In genomic region chr17:8264836-8265542, GRCh38 we compare ENCODE assay signal across 34 cellular contexts. TPM values are rescaled to one million over a fixed set of nuclear protein-coding genes. Genes with fewer than 3 reads are reported as not detected.
"Had no signal": no experiment of that assay in that cellular context is flagged by ENCODE, and none has a peak within 500 bp of the region (broad histone marks: within the 10 kb centered on the region; RNA-seq: fewer than 3 reads in every experiment).

No MANE protein-coding gene starts in this region.

- H3K9me3 ChIP-seq: adrenal gland, body of pancreas, esophagus squamous epithelium, gastroesophageal sphincter, heart right ventricle had no signal

- DNase-seq: activated B cell treated with CpG ODN at 0.5 μM for 24 hours; activated CD4-positive, alpha-beta T cell treated with anti-CD3 and anti-CD28 coated beads for 48 hours; activated CD4-positive, alpha-beta T cell treated with anti-CD3 and anti-CD28 coated beads, Interleukin-2, amount 50 U/mL, for 1 hour; activated CD4-positive, alpha-beta T cell treated with anti-CD3 and anti-CD28 coated beads, Interleukin-2, amount 50 U/mL, for 48 hours; activated CD8-positive, alpha-beta memory T cell treated with anti-CD3 and anti-CD28 coated beads for 24 hours; activated CD8-positive, alpha-beta T cell treated with anti-CD3 and anti-CD28 coated beads for 36 hours; activated gamma-delta T cell; activated naive CD4-positive, alpha-beta T cell; activated naive CD4-positive, alpha-beta T cell treated with anti-CD3 and anti-CD28 coated beads, Interleukin-2, amount 50 U/mL, for 16 hours; activated naive CD8-positive, alpha-beta T cell treated with anti-CD3 and anti-CD28 coated beads for 36 hours; activated naive CD8-positive, alpha-beta T cell treated with anti-CD3 and anti-CD28 coated beads, Interleukin-2, amount 50 U/mL, for 24 hours; activated T-cell treated with anti-CD3 and anti-CD28 coated beads, Interleukin-2, amount 50 U/mL, for 24 hours; activated T-cell treated with anti-CD3 and anti-CD28 coated beads, Interleukin-2, amount 50 U/mL, for 72 hours; adrenal gland; amygdala; aorta; body of pancreas; cortex of kidney; dermis blood vessel endothelial cell; effector CD4-positive, alpha-beta T cell; effector memory CD8-positive, alpha-beta T cell; esophagus squamous epithelium; foreskin melanocyte; heart right ventricle; T1000 had no signal

- H3K9me3 Mint-ChIP-seq: activated B cell treated with CpG ODN at 0.5 μM for 24 hours; activated CD8-positive, alpha-beta T cell treated with anti-CD3 and anti-CD28 coated beads for 36 hours; activated naive CD8-positive, alpha-beta T cell treated with anti-CD3 and anti-CD28 coated beads for 36 hours; activated naive CD8-positive, alpha-beta T cell treated with anti-CD3 and anti-CD28 coated beads, Interleukin-2, amount 50 U/mL, for 24 hours; activated T-cell treated with anti-CD3 and anti-CD28 coated beads, Interleukin-2, amount 50 U/mL, for 24 hours; activated T-cell treated with anti-CD3 and anti-CD28 coated beads, Interleukin-2, amount 50 U/mL, for 72 hours; effector memory CD8-positive, alpha-beta T cell; T-helper 1 cell treated with Interleukin-12 subunit alpha and Interleukin-12 subunit beta and Interleukin-4 antibody, amounts not matched to agents 30 μg/mL and 1 μg/mL, for 36 hours had no signal

- ATAC-seq: activated CD4-positive, CD25-positive, alpha-beta regulatory T cell treated with anti-CD3 and anti-CD28 coated beads, Interleukin-2, amount 50 U/mL, for 24 hours; activated CD8-positive, alpha-beta T cell treated with anti-CD3 and anti-CD28 coated beads for 36 hours; activated naive CD8-positive, alpha-beta T cell treated with anti-CD3 and anti-CD28 coated beads, Interleukin-2, amount 50 U/mL, for 24 hours; activated T-cell treated with anti-CD3 and anti-CD28 coated beads, Interleukin-2, amount 50 U/mL, for 72 hours; body of pancreas; effector memory CD8-positive, alpha-beta T cell; gastroesophageal sphincter had no signal

- H3K4me1 Mint-ChIP-seq: activated B cell treated with CpG ODN at 0.5 μM for 24 hours; activated naive CD8-positive, alpha-beta T cell treated with anti-CD3 and anti-CD28 coated beads for 36 hours; activated naive CD8-positive, alpha-beta T cell treated with anti-CD3 and anti-CD28 coated beads, Interleukin-2, amount 50 U/mL, for 24 hours had no signal

- H3K4me3 ChIP-seq: adrenal gland, body of pancreas, esophagus squamous epithelium, gastroesophageal sphincter, heart right ventricle, hepatocyte had no signal

- H3K27me3 Mint-ChIP-seq: activated B cell treated with CpG ODN at 0.5 μM for 24 hours; activated CD8-positive, alpha-beta T cell treated with anti-CD3 and anti-CD28 coated beads for 36 hours; activated naive CD8-positive, alpha-beta T cell treated with anti-CD3 and anti-CD28 coated beads for 36 hours; activated naive CD8-positive, alpha-beta T cell treated with anti-CD3 and anti-CD28 coated beads, Interleukin-2, amount 50 U/mL, for 24 hours; activated T-cell treated with anti-CD3 and anti-CD28 coated beads, Interleukin-2, amount 50 U/mL, for 24 hours; effector memory CD8-positive, alpha-beta T cell had no signal

- H3K27ac ChIP-seq: adrenal gland, body of pancreas, epithelial cell of prostate, esophagus squamous epithelium, gastroesophageal sphincter, heart right ventricle, hepatocyte, WERI-Rb-1 had no signal

- H3K27ac Mint-ChIP-seq: activated B cell treated with CpG ODN at 0.5 μM for 24 hours; activated CD8-positive, alpha-beta T cell treated with anti-CD3 and anti-CD28 coated beads for 36 hours; activated naive CD8-positive, alpha-beta T cell treated with anti-CD3 and anti-CD28 coated beads for 36 hours; activated naive CD8-positive, alpha-beta T cell treated with anti-CD3 and anti-CD28 coated beads, Interleukin-2, amount 50 U/mL, for 24 hours; activated T-cell treated with anti-CD3 and anti-CD28 coated beads, Interleukin-2, amount 50 U/mL, for 24 hours; activated T-cell treated with anti-CD3 and anti-CD28 coated beads, Interleukin-2, amount 50 U/mL, for 72 hours; T-helper 1 cell treated with Interleukin-12 subunit alpha and Interleukin-12 subunit beta and Interleukin-4 antibody, amounts not matched to agents 30 μg/mL and 1 μg/mL, for 36 hours had no signal

- H3K4me2 ChIP-seq: hepatocyte had no signal

- H3K27me3 ChIP-seq: adrenal gland, body of pancreas, esophagus squamous epithelium, gastroesophageal sphincter, heart right ventricle, hepatocyte had no signal

- H3K4me3 Mint-ChIP-seq: activated B cell treated with CpG ODN at 0.5 μM for 24 hours; activated CD8-positive, alpha-beta T cell treated with anti-CD3 and anti-CD28 coated beads for 36 hours; activated naive CD8-positive, alpha-beta T cell treated with anti-CD3 and anti-CD28 coated beads for 36 hours; activated naive CD8-positive, alpha-beta T cell treated with anti-CD3 and anti-CD28 coated beads, Interleukin-2, amount 50 U/mL, for 24 hours; activated T-cell treated with anti-CD3 and anti-CD28 coated beads, Interleukin-2, amount 50 U/mL, for 24 hours; activated T-cell treated with anti-CD3 and anti-CD28 coated beads, Interleukin-2, amount 50 U/mL, for 72 hours; effector memory CD8-positive, alpha-beta T cell; T-helper 1 cell treated with Interleukin-12 subunit alpha and Interleukin-12 subunit beta and Interleukin-4 antibody, amounts not matched to agents 30 μg/mL and 1 μg/mL, for 36 hours had no signal

- H3K4me1 ChIP-seq: adrenal gland, body of pancreas, esophagus squamous epithelium, gastroesophageal sphincter, heart right ventricle had no signal

- H2AFZ ChIP-seq: hepatocyte had no signal

RNA-seq across cellular contexts. Expression of gene ARHGEF15, which starts 45.1 kb away (rescaled TPM):
- total RNA-seq: activated B cell treated with CpG ODN at 0.5 μM for 24 hours; activated CD8-positive, alpha-beta T cell treated with anti-CD3 and anti-CD28 coated beads for 36 hours; activated naive CD8-positive, alpha-beta T cell treated with anti-CD3 and anti-CD28 coated beads for 36 hours; activated T-cell treated with anti-CD3 and anti-CD28 coated beads, Interleukin-2, amount 50 U/mL, for 72 hours; chondrocyte; fibroblast of lung; fibroblast of villous mesenchyme had no signal
- polyA plus RNA-seq: fibroblast of lung, hepatocyte had no signal
